In the genomic region with DNA sequence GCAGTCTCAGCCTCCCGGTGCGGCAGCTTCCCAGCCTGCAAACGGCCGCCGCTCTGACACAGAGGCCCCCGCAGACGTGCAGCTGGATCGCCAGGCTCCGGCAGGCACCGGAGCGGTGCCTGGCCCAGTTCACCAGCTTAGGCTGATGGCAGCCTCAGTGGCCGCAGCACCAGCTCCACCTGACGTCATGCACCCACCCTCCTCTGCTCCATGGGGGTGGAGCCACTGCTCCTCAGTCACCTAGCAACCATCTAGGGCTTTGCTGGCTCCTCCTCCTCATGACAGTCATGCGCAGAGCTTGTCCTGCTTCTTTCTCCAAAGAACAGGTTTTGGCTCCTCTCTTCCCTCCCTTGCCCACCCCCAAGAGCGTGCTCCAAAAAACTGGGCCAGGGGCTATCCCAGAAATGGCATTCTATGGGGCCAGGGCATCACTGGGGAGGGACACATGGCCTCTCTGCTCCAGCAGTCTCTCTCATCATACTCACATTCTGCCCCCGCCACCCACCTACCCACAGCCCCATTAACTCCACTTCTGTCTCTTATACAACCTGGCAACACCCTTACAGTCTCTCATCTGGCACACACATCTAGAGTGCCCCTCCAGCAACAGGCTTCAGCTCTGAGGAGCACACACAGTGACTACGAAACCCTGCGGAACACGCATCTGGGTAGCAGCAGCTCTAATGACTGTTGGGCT, we compare ENCODE assay signal across 8 cellular contexts. TPM values are rescaled to one million over a fixed set of nuclear protein-coding genes. Genes with fewer than 3 reads are reported as not detected.
DNase-seq lines count a peak whose midpoint lies in the region; ATAC-seq and TF ChIP-seq lines count a peak whose summit lies in the region.

No MANE protein-coding gene starts in this region.

- H3K27me3 Mint-ChIP-seq in neural crest cell (ENCODE audit: low read depth) (no peaks in the 10 kb centered on the region), Caco-2 (ENCODE audit: insufficient read depth, unreplicated experiment) (no peaks in the 10 kb centered on the region)

- H3K27ac Mint-ChIP-seq in neural crest cell (ENCODE audit: unreplicated experiment) (peak overlapping the region; percentile 93), Caco-2 (ENCODE audit: unreplicated experiment) (no peak overlapping the region)

- CTCF ChIA-PET in Caco-2 (lab: Charles Lee) = no interaction called here

- ATAC-seq in GM19463 (IDR thresholded peaks at IDR 0.05; ENCODE audit: unreplicated experiment) (no peak), GM18870 (IDR thresholded peaks at IDR 0.05; ENCODE audit: unreplicated experiment) (no peak), HG03571 (IDR thresholded peaks at IDR 0.05; ENCODE audit: unreplicated experiment) (no peak)

- peak overlapping the region; percentile 84 for H3K4me3 Mint-ChIP-seq in neural crest cell
- H3K4me3 Mint-ChIP-seq in Caco-2 (ENCODE audit: unreplicated experiment) = no peak overlapping the region

- H3K4me1 ChIP-seq in Caco-2 = no peaks in the 10 kb centered on the region

- peaks cover 2% of the 10 kb centered on the region for H3K36me3 ChIP-seq in Caco-2 (ENCODE audit: control insufficient read depth, insufficient read depth, low read length)

- TF ChIP-seq CTCF in neural crest cell (conservative IDR thresholded peaks at IDR 0.05) = no peak
- no peak for TF ChIP-seq CTCF in Caco-2 (IDR thresholded peaks at IDR 0.05; ENCODE audit: insufficient read depth in 1 of 2, low read depth in 1 of 2, low read length in 1 of 2, severe bottlenecking in 1 of 2, unreplicated experiment in 1 of 2)

- BruUV-seq in Caco-2 (replicated peaks; lab: Mats Ljungman, UMichigan) = no TSS peak

- no peaks in the 10 kb centered on the region for H3K9me3 Mint-ChIP-seq in neural crest cell
- no peaks in the 10 kb centered on the region for H3K9me3 Mint-ChIP-seq in Caco-2 (ENCODE audit: unreplicated experiment)

- H3K36me3 Mint-ChIP-seq in neural crest cell (ENCODE audit: low read depth) (peaks cover 6% of the 10 kb centered on the region), Caco-2 (ENCODE audit: insufficient read depth, unreplicated experiment) (peaks cover 28% of the 10 kb centered on the region)

- POLR2A ChIA-PET in Caco-2 (lab: Charles Lee) = no interaction called here

- H3K27me3 ChIP-seq in Caco-2 (replicated peaks; ENCODE audit: control insufficient read depth, insufficient read depth, low read length) = no peaks in the 10 kb centered on the region

- H3K9me3 ChIP-seq in Caco-2 = no peaks in the 10 kb centered on the region

- no peak overlapping the region for H3K4me3 ChIP-seq in Caco-2 (ENCODE audit: low read depth, low read length)

- intact Hi-C loops in Caco-2 (cut with micrococcal nuclease; ENCODE audit: unreplicated experiment) = no loop called here

- DNase-seq in EH (ENCODE audit: low read depth) = peak; percentile 79
- peak; percentile 96 for DNase-seq in NCI-H82 (lab: John Stamatoyannopoulos, UW)
- DNase-seq in fibroblast of the conjunctiva (ENCODE audit: low read depth) = peak; percentile 60
- peak; percentile 55 for DNase-seq in neural crest cell (ENCODE audit: low read depth, low spot score)
- DNase-seq in Caco-2 = no peak

- H3K4me1 Mint-ChIP-seq in neural crest cell (peaks cover 24% of the 10 kb centered on the region), Caco-2 (ENCODE audit: low read depth, unreplicated experiment) (no peaks in the 10 kb centered on the region)

RNA-seq across cellular contexts. Expression of gene DCTN1, which starts 5.5 kb away (rescaled TPM):
- total RNA-seq in neural crest cell = 198 and 202 TPM in 2 replicates
- 132 and 139 TPM in 2 replicates for total RNA-seq in Caco-2 (2022)

RNA-seq across cellular contexts. Expression of gene SLC4A5, which starts 31.4 kb away (rescaled TPM):
- total RNA-seq in neural crest cell = 1.3 and 3.0 TPM in 2 replicates
- total RNA-seq in Caco-2 (2022) = 1.9 and 2.2 TPM in 2 replicates

RNA-seq across cellular contexts. Expression of gene C2orf81, which starts 46.8 kb away (rescaled TPM):
- 7.3 and 7.9 TPM in 2 replicates for total RNA-seq in neural crest cell
- total RNA-seq in Caco-2 (2022) = 0.84 and 1.7 TPM in 2 replicates

RNA-seq across cellular contexts. Expression of gene WDR54, which starts 46.9 kb away (rescaled TPM):
- total RNA-seq in neural crest cell = 56.9 and 57.8 TPM in 2 replicates
- 8.4 and 9.9 TPM in 2 replicates for total RNA-seq in Caco-2 (2022)

Comparison
In these comparisons a context has a peak if more than half of its experiments do, and no peak if none do; other contexts are left out.
1. DNase-seq: peak in EH (single experiment), NCI-H82 (single experiment), fibroblast of the conjunctiva (single experiment) and neural crest cell (single experiment); none in Caco-2 (0 of 2).